In genomic region chrX:117843749-117844148, GRCh38 we compare ENCODE assay signal across 11 cellular contexts.
"Had no signal": no experiment of that assay in that cellular context is flagged by ENCODE, and none has a peak within 500 bp of the region (broad histone marks: within the 10 kb centered on the region; RNA-seq: fewer than 3 reads in every experiment).

No MANE protein-coding gene starts in this region.

- H3K4me1 ChIP-seq: HAP-1 had no signal

- H3K27ac Mint-ChIP-seq: HFFc6 had no signal

- H3K4me3 Mint-ChIP-seq: HFFc6 had no signal

- ATAC-seq: HCT116, HepG2 had no signal

- DNase-seq: GM23248, GOT3, H7, HFFc6, Karpas-422, KBM-7 had no signal

- H3K36me3 ChIP-seq: HAP-1 had no signal

- H2AFZ ChIP-seq: GM23248 had no signal

- FAIRE-seq: HepG2 had no signal

- H3K9me3 ChIP-seq: HAP-1 had no signal

- H3K4me3 ChIP-seq: GM23248, HAP-1 had no signal

- H3K9ac ChIP-seq: GM23248, KMS-11 had no signal

- H3K27ac ChIP-seq: GM23248, HL-60, KMS-11 had no signal

- H3K4me2 ChIP-seq: KMS-11 had no signal
